Comparison of ENCODE assay signal across 27 cellular contexts in genomic region chr19:43687660-43687997, GRCh38. TPM values are rescaled to one million over a fixed set of nuclear protein-coding genes. Genes with fewer than 3 reads are reported as not detected.
A peak's percentile ranks its signal among the peaks of the same experiment; 100 is the strongest.
DNase-seq lines count a peak whose midpoint lies in the region; FAIRE-seq and TF ChIP-seq lines count a peak whose summit lies in the region.
"Had no signal": no experiment of that assay in that cellular context is flagged by ENCODE, and none has a peak within 500 bp of the region (broad histone marks: within the 10 kb centered on the region; RNA-seq: fewer than 3 reads in every experiment).

No MANE protein-coding gene starts in this region.

- H3K4me1 ChIP-seq in neutrophil (ENCODE audit: control insufficient read depth in 1 of 2, insufficient read depth in 1 of 2, low read depth in 1 of 2, low read length in 1 of 2) (peaks cover 73 to 76% of the 10 kb centered on the region in 2 experiments), small intestine (ENCODE audit: control insufficient read depth in 2 of 2, insufficient read depth in 1 of 2, low read depth in 1 of 2, low read length in 1 of 2) (no peaks in the 10 kb centered on the region), transverse colon (peaks cover 0 to 2% (median 0%) of the 10 kb centered on the region in 4 donors)
- H3K4me1 ChIP-seq: breast epithelium, sigmoid colon, uterus had no signal

- DNase-seq in Daoy (ENCODE audit: low read depth) (peak; percentile 21), head of caudate nucleus (peak in 27 of 42 donors; percentile 19 to 81 (median 56)), midbrain (lab: John Stamatoyannopoulos, UW) (no peak), small intestine (no peak), transverse colon (no peak)
- DNase-seq in activated CD4-positive, CD25-positive, alpha-beta regulatory T cell treated with anti-CD3 and anti-CD28 coated beads, Interleukin-2, amount 50 U/mL, for 72 hours, result no peak
- DNase-seq: activated T-cell treated with anti-CD3 and anti-CD28 coated beads, Interleukin-2, amount 50 U/mL, for 24 hours; BE2C; GOT3; Karpas-422; naive B cell; NCI-H146; NCI-H510A; SHP77 treated with DMSO at 0.1 percent for 48 hours; sigmoid colon; stimulated activated CD4-positive, alpha-beta T cell treated with anti-CD3 and anti-CD28 coated beads, Interleukin-15, amount 100 ng/mL, for 24 hours; T-cell; uterus had no signal

- H3K4me3 ChIP-seq in neutrophil (ENCODE audit: low read depth in 1 of 2, low read length in 1 of 2), result no peak overlapping the region
- no peak overlapping the region for H3K4me3 ChIP-seq in small intestine (ENCODE audit: low read depth in 1 of 2, low read length in 2 of 2)
- no peak overlapping the region for H3K4me3 ChIP-seq in transverse colon
- H3K4me3 ChIP-seq: breast epithelium, coronary artery, sigmoid colon, uterus had no signal

- TF ChIP-seq POLR2A in transverse colon (IDR thresholded peaks at IDR 0.05), result no peak

- TF ChIP-seq EP300 in transverse colon (IDR thresholded peaks at IDR 0.05; ENCODE audit: low read depth), result no peak

- TF ChIP-seq CTCF in neutrophil (IDR thresholded peaks at IDR 0.05) (no peak), transverse colon (IDR thresholded peaks at IDR 0.05) (no peak)

- H3K9me3 ChIP-seq in neutrophil, result no peaks in the 10 kb centered on the region
- H3K9me3 ChIP-seq in small intestine (ENCODE audit: control insufficient read depth, low read depth), result peaks cover 2% of the 10 kb centered on the region
- H3K9me3 ChIP-seq in transverse colon, result peaks cover 11 to 13% of the 10 kb centered on the region in 2 donors
- H3K9me3 ChIP-seq: BE2C had no signal

- H3K36me3 ChIP-seq in neutrophil (no peaks in the 10 kb centered on the region), small intestine (ENCODE audit: control insufficient read depth in 2 of 2, insufficient read depth in 2 of 2, low read length in 2 of 2) (no peaks in the 10 kb centered on the region), transverse colon (no peaks in the 10 kb centered on the region)
- H3K36me3 ChIP-seq: BE2C, breast epithelium, sigmoid colon, uterus had no signal

- intact Hi-C loops in head of caudate nucleus (cut with DNase I), result no loop called here
- intact Hi-C loops in transverse colon (cut with DNase I; ENCODE audit: low total_unique reads), result no loop called here

- H3K27me3 ChIP-seq in neutrophil (no peaks in the 10 kb centered on the region), small intestine (ENCODE audit: control insufficient read depth in 2 of 2, insufficient read depth in 2 of 2, low read length in 2 of 2) (no peaks in the 10 kb centered on the region), transverse colon (no peaks in the 10 kb centered on the region)
- H3K27me3 ChIP-seq: BE2C, breast epithelium, sigmoid colon, uterus had no signal

- peak overlapping the region; percentile 65 for H3K27ac ChIP-seq in angular gyrus (ENCODE audit: low read depth, low read length)
- H3K27ac ChIP-seq in neutrophil, result peak overlapping the region; percentile 96
- H3K27ac ChIP-seq in small intestine (ENCODE audit: low read depth in 1 of 2, low read length in 1 of 2), result no peak overlapping the region
- no peak overlapping the region for H3K27ac ChIP-seq in transverse colon
- H3K27ac ChIP-seq: breast epithelium, coronary artery, sigmoid colon, uterus had no signal

- WGBS in small intestine, 3 donors, result 40 to 71% (median 60%) methylated on average over 1 of the region's 1 CpG
- WGBS in transverse colon (ENCODE audit: low coverage in 1 of 2), 2 donors, result 58 to 60% methylated on average over 1 of the region's 1 CpG

- in situ Hi-C loops in transverse colon (cut with MboI; ENCODE audit: low pct_ligation_motif_present in 1 of 4, low pct_unique_long_range_greater_than_20kb in 1 of 4, low sequenced_read_pairs in 3 of 4), result no loop called here

- no peak for FAIRE-seq in small intestine (lab: Jason Lieb, UNC)
- FAIRE-seq: A204.1 had no signal

RNA-seq across cellular contexts. Expression of gene PLAUR, which starts 17.7 kb away (rescaled TPM):
- 159 and 206 TPM in 2 replicates for total RNA-seq in Daoy (2014; rRNA removed; shearing (Covaris generic))
- 10 to 100 TPM in 2 of 3 donors, 1 to 10 TPM in 1; 4.9 to 17.6 (median 14.1) TPM for polyA plus RNA-seq in small intestine
- total RNA-seq in transverse colon, result 10 to 100 TPM; 12.1 to 76.2 (median 54.7) TPM

RNA-seq across cellular contexts. Expression of gene IRGC, which starts 28.2 kb away (rescaled TPM):
- total RNA-seq in Daoy (2014; rRNA removed; shearing (Covaris generic)), result not detected in 2 replicates
- not detected for polyA plus RNA-seq in small intestine
- not detected for total RNA-seq in transverse colon
- total RNA-seq: activated CD8-positive, alpha-beta memory T cell treated with anti-CD3 and anti-CD28 coated beads for 36 hours; breast epithelium; glomerular endothelial cell; PC-3; sigmoid colon; T-cell; uterus had no signal
- polyA plus RNA-seq: adipose tissue, sigmoid colon had no signal

RNA-seq across cellular contexts. Expression of gene CADM4, which starts 48.0 kb away (rescaled TPM):
- 4.8 and 9.9 TPM in 2 replicates for total RNA-seq in Daoy (2014; rRNA removed; shearing (Covaris generic))
- 1 to 10 TPM in 2 of 3 donors, not detected in 1; 1.1 to 6.8 TPM for polyA plus RNA-seq in small intestine
- 1 to 10 TPM in 3 of 4 donors, not detected in 1; 2.5 to 4.0 (median 3.7) TPM for total RNA-seq in transverse colon

Comparison
In these comparisons a context has a peak if more than half of its experiments do, and no peak if none do; other contexts are left out.
1. DNase-seq: peak in Daoy (single experiment) and head of caudate nucleus (27 of 42); none in midbrain (single experiment), small intestine (single experiment), transverse colon (single experiment) and activated CD4-positive, CD25-positive, alpha-beta regulatory T cell treated with anti-CD3 and anti-CD28 coated beads, Interleukin-2, amount 50 U/mL, for 72 hours (single experiment).
2. H3K27ac ChIP-seq: peak in angular gyrus (single experiment) and neutrophil (single experiment); none in small intestine (0 of 2) and transverse colon (0 of 4).